Comparison of ENCODE assay signal across 1 cellular context in the genomic region with DNA sequence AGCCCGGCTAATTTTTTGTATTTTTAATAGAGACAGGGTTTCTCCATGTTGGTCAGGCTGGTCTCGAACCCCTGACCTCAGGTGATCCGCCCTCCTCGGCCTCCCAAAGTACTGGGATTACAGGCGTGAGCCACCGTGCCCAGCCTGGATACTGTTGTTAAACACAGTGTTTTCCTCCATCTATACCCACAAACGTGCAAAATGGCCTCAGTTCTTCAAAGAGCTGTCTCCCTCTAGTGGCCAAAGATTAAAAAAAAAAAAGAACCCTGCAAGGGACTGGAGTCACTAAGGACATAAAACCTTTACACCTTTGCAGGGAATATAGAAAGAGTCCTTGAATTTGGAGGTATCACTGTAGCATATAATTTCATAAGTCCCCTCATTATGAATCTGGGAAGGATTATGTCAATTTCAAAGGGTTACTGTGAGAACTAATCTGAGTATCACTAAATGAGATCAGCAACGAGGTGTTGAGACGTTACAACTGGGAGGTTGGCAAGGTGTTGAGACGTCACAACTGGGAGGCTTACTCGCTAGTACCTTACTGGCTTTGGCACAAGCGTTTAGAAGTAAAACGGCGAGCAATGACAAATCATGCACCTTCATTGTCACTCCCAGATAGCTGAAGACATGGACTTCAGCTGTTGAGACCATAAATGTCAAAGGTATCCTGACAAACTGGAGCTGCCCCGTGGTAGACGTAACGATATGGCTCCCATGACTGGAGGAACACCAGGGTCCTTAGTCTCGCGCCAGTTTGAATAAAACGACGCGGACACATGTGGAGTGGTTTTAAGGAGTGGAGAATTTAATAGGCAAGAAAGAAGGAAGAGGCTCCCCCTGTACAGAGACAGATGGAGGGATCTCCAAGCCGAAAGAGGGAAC.
A peak's percentile ranks its signal among the peaks of the same experiment; 100 is the strongest.
TF ChIP-seq lines count a peak whose summit lies in the region.

No MANE protein-coding gene starts in this region.

TF ChIP-seq in HepG2, 621 proteins besides CTCF, POLR2A, EP300 and RAD21 (continued from another document):
- TF ChIP-seq, protein P1, sequence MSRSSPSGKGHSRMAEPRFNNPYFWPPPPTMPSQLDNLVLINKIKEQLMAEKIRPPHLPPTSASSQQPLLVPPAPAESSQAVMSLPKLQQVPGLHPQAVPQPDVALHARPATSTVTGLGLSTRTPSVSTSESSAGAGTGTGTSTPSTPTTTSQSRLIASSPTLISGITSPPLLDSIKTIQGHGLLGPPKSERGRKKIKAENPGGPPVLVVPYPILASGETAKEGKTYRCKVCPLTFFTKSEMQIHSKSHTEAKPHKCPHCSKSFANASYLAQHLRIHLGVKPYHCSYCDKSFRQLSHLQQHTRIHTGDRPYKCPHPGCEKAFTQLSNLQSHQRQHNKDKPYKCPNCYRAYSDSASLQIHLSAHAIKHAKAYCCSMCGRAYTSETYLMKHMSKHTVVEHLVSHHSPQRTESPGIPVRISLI (CRISPR knock-in tag; IDR thresholded peaks at IDR 0.05; ENCODE audit: borderline replicate concordance) = peak; percentile 17; the same call in 1 of the 2 replicates
- TF ChIP-seq ZNF354B (CRISPR knock-in tag; IDR thresholded peaks at IDR 0.05) (no peak), NPAS2 (CRISPR knock-in tag; IDR thresholded peaks at IDR 0.05; ENCODE audit: borderline replicate concordance) (no peak), NBN (conservative IDR thresholded peaks at IDR 0.05) (no peak), ZNF605 (CRISPR knock-in tag; IDR thresholded peaks at IDR 0.05) (no peak), SAFB2 (CRISPR knock-in tag; IDR thresholded peaks at IDR 0.05; ENCODE audit: borderline replicate concordance, low read depth) (no peak), ZNF460 (CRISPR knock-in tag; IDR thresholded peaks at IDR 0.05; ENCODE audit: borderline replicate concordance) (peak; percentile 75; the same call in 1 of the 2 replicates), TARDBP (CRISPR knock-in tag; IDR thresholded peaks at IDR 0.05) (no peak), ZNF878 (CRISPR knock-in tag; IDR thresholded peaks at IDR 0.05) (no peak), RBFOX2 (IDR thresholded peaks at IDR 0.05; ENCODE audit: low read depth, low read length) (no peak), SMC3 (IDR thresholded peaks at IDR 0.05; ENCODE audit: low read length) (peak; percentile 43; the same call in 1 of the 2 replicates)
- TF ChIP-seq, protein P2, sequence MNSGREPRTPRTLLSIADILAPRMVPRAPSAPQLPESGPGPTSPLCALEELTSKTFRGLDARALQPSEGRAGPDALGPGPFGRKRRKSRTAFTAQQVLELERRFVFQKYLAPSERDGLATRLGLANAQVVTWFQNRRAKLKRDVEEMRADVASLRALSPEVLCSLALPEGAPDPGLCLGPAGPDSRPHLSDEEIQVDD (CRISPR knock-in tag; IDR thresholded peaks at IDR 0.05; ENCODE audit: borderline replicate concordance) = no peak
- TF ChIP-seq, protein P3, sequence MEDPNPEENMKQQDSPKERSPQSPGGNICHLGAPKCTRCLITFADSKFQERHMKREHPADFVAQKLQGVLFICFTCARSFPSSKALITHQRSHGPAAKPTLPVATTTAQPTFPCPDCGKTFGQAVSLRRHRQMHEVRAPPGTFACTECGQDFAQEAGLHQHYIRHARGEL (CRISPR knock-in tag; IDR thresholded peaks at IDR 0.05) = no peak
- TF ChIP-seq, protein P4, sequence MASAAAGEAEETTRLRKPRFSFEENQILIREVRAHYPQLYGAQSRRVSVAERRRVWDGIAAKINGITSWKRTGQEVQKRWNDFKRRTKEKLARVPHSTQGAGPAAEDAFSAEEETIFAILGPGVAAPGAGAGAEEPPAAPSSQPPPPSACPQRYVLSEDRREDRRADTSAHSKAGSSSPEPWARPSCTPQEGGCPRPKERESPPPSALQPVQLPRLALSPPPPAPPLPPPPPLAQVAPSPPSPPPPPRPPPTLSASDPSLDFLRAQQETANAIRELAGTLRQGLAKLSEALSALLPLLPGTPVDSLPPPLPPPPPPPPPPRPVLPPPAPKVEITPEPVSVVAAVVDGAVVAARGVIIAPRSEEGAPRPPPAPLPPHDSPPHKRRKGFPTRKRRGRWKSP (CRISPR knock-in tag; IDR thresholded peaks at IDR 0.05) = no peak
- TF ChIP-seq, protein P5, sequence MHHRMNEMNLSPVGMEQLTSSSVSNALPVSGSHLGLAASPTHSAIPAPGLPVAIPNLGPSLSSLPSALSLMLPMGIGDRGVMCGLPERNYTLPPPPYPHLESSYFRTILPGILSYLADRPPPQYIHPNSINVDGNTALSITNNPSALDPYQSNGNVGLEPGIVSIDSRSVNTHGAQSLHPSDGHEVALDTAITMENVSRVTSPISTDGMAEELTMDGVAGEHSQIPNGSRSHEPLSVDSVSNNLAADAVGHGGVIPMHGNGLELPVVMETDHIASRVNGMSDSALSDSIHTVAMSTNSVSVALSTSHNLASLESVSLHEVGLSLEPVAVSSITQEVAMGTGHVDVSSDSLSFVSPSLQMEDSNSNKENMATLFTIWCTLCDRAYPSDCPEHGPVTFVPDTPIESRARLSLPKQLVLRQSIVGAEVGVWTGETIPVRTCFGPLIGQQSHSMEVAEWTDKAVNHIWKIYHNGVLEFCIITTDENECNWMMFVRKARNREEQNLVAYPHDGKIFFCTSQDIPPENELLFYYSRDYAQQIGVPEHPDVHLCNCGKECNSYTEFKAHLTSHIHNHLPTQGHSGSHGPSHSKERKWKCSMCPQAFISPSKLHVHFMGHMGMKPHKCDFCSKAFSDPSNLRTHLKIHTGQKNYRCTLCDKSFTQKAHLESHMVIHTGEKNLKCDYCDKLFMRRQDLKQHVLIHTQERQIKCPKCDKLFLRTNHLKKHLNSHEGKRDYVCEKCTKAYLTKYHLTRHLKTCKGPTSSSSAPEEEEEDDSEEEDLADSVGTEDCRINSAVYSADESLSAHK (CRISPR knock-in tag; IDR thresholded peaks at IDR 0.05; ENCODE audit: borderline replicate concordance) = no peak
- TF ChIP-seq, protein P6, sequence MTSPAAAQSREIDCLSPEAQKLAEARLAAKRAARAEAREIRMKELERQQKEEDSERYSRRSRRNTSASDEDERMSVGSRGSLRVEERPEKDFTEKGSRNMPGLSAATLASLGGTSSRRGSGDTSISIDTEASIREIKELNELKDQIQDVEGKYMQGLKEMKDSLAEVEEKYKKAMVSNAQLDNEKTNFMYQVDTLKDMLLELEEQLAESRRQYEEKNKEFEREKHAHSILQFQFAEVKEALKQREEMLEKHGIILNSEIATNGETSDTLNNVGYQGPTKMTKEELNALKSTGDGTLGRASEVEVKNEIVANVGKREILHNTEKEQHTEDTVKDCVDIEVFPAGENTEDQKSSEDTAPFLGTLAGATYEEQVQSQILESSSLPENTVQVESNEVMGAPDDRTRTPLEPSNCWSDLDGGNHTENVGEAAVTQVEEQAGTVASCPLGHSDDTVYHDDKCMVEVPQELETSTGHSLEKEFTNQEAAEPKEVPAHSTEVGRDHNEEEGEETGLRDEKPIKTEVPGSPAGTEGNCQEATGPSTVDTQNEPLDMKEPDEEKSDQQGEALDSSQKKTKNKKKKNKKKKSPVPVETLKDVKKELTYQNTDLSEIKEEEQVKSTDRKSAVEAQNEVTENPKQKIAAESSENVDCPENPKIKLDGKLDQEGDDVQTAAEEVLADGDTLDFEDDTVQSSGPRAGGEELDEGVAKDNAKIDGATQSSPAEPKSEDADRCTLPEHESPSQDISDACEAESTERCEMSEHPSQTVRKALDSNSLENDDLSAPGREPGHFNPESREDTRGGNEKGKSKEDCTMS (CRISPR knock-in tag; conservative IDR thresholded peaks at IDR 0.05) = no peak
- TF ChIP-seq, protein P7, sequence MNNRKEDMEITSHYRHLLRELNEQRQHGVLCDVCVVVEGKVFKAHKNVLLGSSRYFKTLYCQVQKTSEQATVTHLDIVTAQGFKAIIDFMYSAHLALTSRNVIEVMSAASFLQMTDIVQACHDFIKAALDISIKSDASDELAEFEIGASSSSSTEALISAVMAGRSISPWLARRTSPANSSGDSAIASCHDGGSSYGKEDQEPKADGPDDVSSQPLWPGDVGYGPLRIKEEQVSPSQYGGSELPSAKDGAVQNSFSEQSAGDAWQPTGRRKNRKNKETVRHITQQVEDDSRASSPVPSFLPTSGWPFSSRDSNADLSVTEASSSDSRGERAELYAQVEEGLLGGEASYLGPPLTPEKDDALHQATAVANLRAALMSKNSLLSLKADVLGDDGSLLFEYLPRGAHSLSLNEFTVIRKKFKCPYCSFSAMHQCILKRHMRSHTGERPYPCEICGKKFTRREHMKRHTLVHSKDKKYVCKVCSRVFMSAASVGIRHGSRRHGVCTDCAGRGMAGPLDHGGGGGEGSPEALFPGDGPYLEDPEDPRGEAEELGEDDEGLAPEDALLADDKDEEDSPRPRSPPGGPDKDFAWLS (CRISPR knock-in tag; IDR thresholded peaks at IDR 0.05; ENCODE audit: borderline replicate concordance) = no peak
